In genomic region chr5:132489871-132490483, GRCh38 we compare ENCODE assay signal across 8 cellular contexts. TPM values are rescaled to one million over a fixed set of nuclear protein-coding genes. Genes with fewer than 3 reads are reported as not detected.
DNase-seq lines count a peak whose midpoint lies in the region; ATAC-seq and TF ChIP-seq lines count a peak whose summit lies in the region.

No MANE protein-coding gene starts in this region.

- peaks cover 51% of the 10 kb centered on the region for H3K36me3 ChIP-seq in effector memory CD4-positive, alpha-beta T cell (ENCODE audit: control insufficient read depth, insufficient read depth, low read length)
- peaks cover 24% of the 10 kb centered on the region for H3K36me3 ChIP-seq in mesodermal cell (ENCODE audit: control insufficient read depth, insufficient read depth, low read length)
- H3K36me3 ChIP-seq in testis (ENCODE audit: low read depth, missing control alignments): no peaks in the 10 kb centered on the region

- peak overlapping the region; percentile 96 for H3K4me3 Mint-ChIP-seq in activated CD4-positive, alpha-beta T cell treated with anti-CD3 and anti-CD28 coated beads for 36 hours

- peak overlapping the region; percentile 97 for H3K4me3 ChIP-seq in effector memory CD4-positive, alpha-beta T cell (ENCODE audit: insufficient read depth, low read depth, low read length, poor library complexity, severe bottlenecking)
- H3K4me3 ChIP-seq in mesodermal cell (ENCODE audit: extremely low read depth, insufficient read depth, low read length, poor library complexity, severe bottlenecking) (peak overlapping the region; percentile 66), testis (peak overlapping the region; percentile 65 to 72)

- H3K9me3 Mint-ChIP-seq in activated CD4-positive, alpha-beta T cell treated with anti-CD3 and anti-CD28 coated beads for 36 hours (ENCODE audit: low read depth): no peaks in the 10 kb centered on the region

- peak overlapping the region; percentile 100 for H3K27ac ChIP-seq in effector memory CD4-positive, alpha-beta T cell (ENCODE audit: insufficient read depth, low read length, poor library complexity, severe bottlenecking)
- H3K27ac ChIP-seq in mesodermal cell (ENCODE audit: low read depth, low read length, severe bottlenecking): peak overlapping the region; percentile 80
- peak overlapping the region; percentile 91 to 92 for H3K27ac ChIP-seq in testis

- peak overlapping the region; percentile 92 for H3K27ac Mint-ChIP-seq in activated CD4-positive, alpha-beta T cell treated with anti-CD3 and anti-CD28 coated beads for 36 hours

- intact Hi-C loops in activated CD4-positive, alpha-beta T cell treated with anti-CD3 and anti-CD28 coated beads for 36 hours (cut with DNase I, micrococcal nuclease): loop anchor here (1.0 to 2.0 kb wide), 6 partner anchors 23 to 855 kb away; partner anchors contain the start of genes HSPA4 (in 1 of the 2), RAD50 (in 1 of the 2) and RAPGEF6 (in 1 of the 2)
- intact Hi-C loops in testis (cut with DNase I; ENCODE audit: low total_unique reads): loop anchor here (5.0 to 10.0 kb wide), 2 partner anchors 73 to 215 kb away; no protein-coding TSS in a partner anchor

- no peaks in the 10 kb centered on the region for H3K9me3 ChIP-seq in effector memory CD4-positive, alpha-beta T cell (ENCODE audit: control insufficient read depth, low read length)
- no peaks in the 10 kb centered on the region for H3K9me3 ChIP-seq in mesodermal cell (ENCODE audit: control insufficient read depth, low read length)
- no peaks in the 10 kb centered on the region for H3K9me3 ChIP-seq in testis

- ATAC-seq in GM19463 (IDR thresholded peaks at IDR 0.05; ENCODE audit: unreplicated experiment) (peak; percentile 25), HG03469 (IDR thresholded peaks at IDR 0.05; ENCODE audit: unreplicated experiment) (peak; percentile 15)
- no peak for ATAC-seq in activated CD4-positive, alpha-beta T cell treated with anti-CD3 and anti-CD28 coated beads for 36 hours

- peaks cover 73% of the 10 kb centered on the region for H3K4me1 ChIP-seq in effector memory CD4-positive, alpha-beta T cell (ENCODE audit: control insufficient read depth, insufficient read depth, low read length, poor library complexity, severe bottlenecking)
- H3K4me1 ChIP-seq in mesodermal cell (ENCODE audit: control insufficient read depth, insufficient read depth, low read length, poor library complexity, severe bottlenecking): peaks cover 27% of the 10 kb centered on the region
- peaks cover 29% of the 10 kb centered on the region for H3K4me1 ChIP-seq in testis

- POLR2A ChIA-PET in activated CD4-positive, alpha-beta T cell treated with anti-CD3 and anti-CD28 coated beads for 36 hours (lab: Charles Lee): interaction anchor here (0.5 to 9.5 kb wide), 18 partner anchors 8 to 1106 kb away, joined by 3 to 130 read pairs (median 6); partner anchors contain the start of genes RAD50 and SLC22A4

- peak in 2 of 3 experiments; percentile 2 to 31 for TF ChIP-seq CTCF in testis (IDR thresholded peaks at IDR 0.05)

- peaks cover 51% of the 10 kb centered on the region for H3K36me3 Mint-ChIP-seq in activated CD4-positive, alpha-beta T cell treated with anti-CD3 and anti-CD28 coated beads for 36 hours (ENCODE audit: low read depth)

- no peaks in the 10 kb centered on the region for H3K27me3 ChIP-seq in effector memory CD4-positive, alpha-beta T cell (replicated peaks; ENCODE audit: control insufficient read depth, insufficient read depth, low read length, poor library complexity, severe bottlenecking)
- H3K27me3 ChIP-seq in testis: no peaks in the 10 kb centered on the region

- TF ChIP-seq POLR2A in testis (IDR thresholded peaks at IDR 0.05): no peak

- peaks cover 71% of the 10 kb centered on the region for H3K4me1 Mint-ChIP-seq in activated CD4-positive, alpha-beta T cell treated with anti-CD3 and anti-CD28 coated beads for 36 hours

- 1 to 3% methylated on average over 44 to 54 of the region's 65 CpGs for WGBS in mesodermal cell (ENCODE audit: insufficient coverage in 2 of 2), 2 experiments
- 1 to 3% methylated on average over 11 to 26 of the region's 65 CpGs for WGBS in testis, 2 donors

- DNase-seq in DMS53 (lab: John Stamatoyannopoulos, UW): peak; percentile 82
- DNase-seq in activated CD4-positive, alpha-beta T cell treated with anti-CD3 and anti-CD28 coated beads for 36 hours: peak; percentile 68
- no peak for DNase-seq in effector memory CD4-positive, alpha-beta T cell
- DNase-seq in testis: peak; percentile 58
- no peak for DNase-seq in NCI-H128 (lab: John Stamatoyannopoulos, UW; ENCODE audit: unreplicated experiment)

- CTCF ChIA-PET in activated CD4-positive, alpha-beta T cell treated with anti-CD3 and anti-CD28 coated beads for 36 hours (lab: Charles Lee): interaction anchor here (0.5 to 4.9 kb wide), 7 partner anchors 9 to 70 kb away, joined by 3 to 25 read pairs (median 6); no protein-coding TSS in a partner anchor

- H3K27me3 Mint-ChIP-seq in activated CD4-positive, alpha-beta T cell treated with anti-CD3 and anti-CD28 coated beads for 36 hours: no peaks in the 10 kb centered on the region

RNA-seq across cellular contexts. Expression of gene IRF1, which starts 0.6 kb away (rescaled TPM):
- 100 to 1,000 TPM; 121 to 130 TPM for total RNA-seq in activated CD4-positive, alpha-beta T cell treated with anti-CD3 and anti-CD28 coated beads for 36 hours
- 11.4 TPM for polyA plus RNA-seq in mesodermal cell (2013, experiment 1 of 2)
- 10.0 TPM for polyA plus RNA-seq in mesodermal cell (2013, experiment 2 of 2)
- 10 to 100 TPM; 20.2 to 22.5 TPM for total RNA-seq in testis
- 31.7 TPM for polyA plus RNA-seq in testis (ENCODE audit: insufficient read depth, low read depth, low replicate concordance)

RNA-seq across cellular contexts. Expression of gene IL5, which starts 53.3 kb away (rescaled TPM):
- 1 to 10 TPM in 1 of 2 experiments, under 1 TPM in 1; 0.69 to 1.6 TPM for total RNA-seq in activated CD4-positive, alpha-beta T cell treated with anti-CD3 and anti-CD28 coated beads for 36 hours
- not detected for polyA plus RNA-seq in mesodermal cell (2013, experiment 1 of 2)
- not detected for polyA plus RNA-seq in mesodermal cell (2013, experiment 2 of 2)
- total RNA-seq in testis: 10 to 100 TPM in 1 of 2 donors, 1 to 10 TPM in 1; 2.2 to 12.4 TPM
- polyA plus RNA-seq in testis (ENCODE audit: insufficient read depth, low read depth, low replicate concordance): 5.4 TPM

Comparison
In these comparisons a context has a peak if more than half of its experiments do, and no peak if none do; other contexts are left out.
1. DNase-seq: peak in DMS53 (single experiment), activated CD4-positive, alpha-beta T cell treated with anti-CD3 and anti-CD28 coated beads for 36 hours (single experiment) and testis (single experiment); none in effector memory CD4-positive, alpha-beta T cell (0 of 3) and NCI-H128 (single experiment).
2. RNA of gene IRF1, which starts 0.6 kb away (total RNA-seq): 121 to 130 TPM in activated CD4-positive, alpha-beta T cell treated with anti-CD3 and anti-CD28 coated beads for 36 hours; 20.2 to 22.5 TPM in testis; every median in the first group is over 4 times any median in the second.
3. Peak in every context shown above with its lines, with median percentiles within 50 percentile points of each other: H3K27ac ChIP-seq and H3K4me3 ChIP-seq.